1 cellular context compared by ENCODE assay signal in genomic region chr9:137215196-137215986, GRCh38.
TF ChIP-seq lines count a peak whose summit lies in the region.

No MANE protein-coding gene starts in this region.

TF ChIP-seq in IMR-90, 13 proteins besides CTCF, POLR2A, EP300 and RAD21:
- TF ChIP-seq MAFK (IDR thresholded peaks at IDR 0.05; ENCODE audit: low read depth, low read length) (no peak), RFX5 (IDR thresholded peaks at IDR 0.05; ENCODE audit: low read depth, low read length) (no peak), NFE2L2 (IDR thresholded peaks at IDR 0.05; ENCODE audit: low read depth, low read length) (no peak), CEBPB (IDR thresholded peaks at IDR 0.05; ENCODE audit: low read depth, low read length) (no peak), FOS (IDR thresholded peaks at IDR 0.05; ENCODE audit: low read depth, low read length) (no peak), MXI1 (IDR thresholded peaks at IDR 0.05; ENCODE audit: borderline replicate concordance, low read depth, low read length) (no peak), BHLHE40 (IDR thresholded peaks at IDR 0.05; ENCODE audit: low read depth, low read length) (no peak)
- TF ChIP-seq, protein P1, sequence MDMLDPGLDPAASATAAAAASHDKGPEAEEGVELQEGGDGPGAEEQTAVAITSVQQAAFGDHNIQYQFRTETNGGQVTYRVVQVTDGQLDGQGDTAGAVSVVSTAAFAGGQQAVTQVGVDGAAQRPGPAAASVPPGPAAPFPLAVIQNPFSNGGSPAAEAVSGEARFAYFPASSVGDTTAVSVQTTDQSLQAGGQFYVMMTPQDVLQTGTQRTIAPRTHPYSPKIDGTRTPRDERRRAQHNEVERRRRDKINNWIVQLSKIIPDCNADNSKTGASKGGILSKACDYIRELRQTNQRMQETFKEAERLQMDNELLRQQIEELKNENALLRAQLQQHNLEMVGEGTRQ (IDR thresholded peaks at IDR 0.05; ENCODE audit: low read depth, low read length) = no peak
- TF ChIP-seq, protein P2, sequence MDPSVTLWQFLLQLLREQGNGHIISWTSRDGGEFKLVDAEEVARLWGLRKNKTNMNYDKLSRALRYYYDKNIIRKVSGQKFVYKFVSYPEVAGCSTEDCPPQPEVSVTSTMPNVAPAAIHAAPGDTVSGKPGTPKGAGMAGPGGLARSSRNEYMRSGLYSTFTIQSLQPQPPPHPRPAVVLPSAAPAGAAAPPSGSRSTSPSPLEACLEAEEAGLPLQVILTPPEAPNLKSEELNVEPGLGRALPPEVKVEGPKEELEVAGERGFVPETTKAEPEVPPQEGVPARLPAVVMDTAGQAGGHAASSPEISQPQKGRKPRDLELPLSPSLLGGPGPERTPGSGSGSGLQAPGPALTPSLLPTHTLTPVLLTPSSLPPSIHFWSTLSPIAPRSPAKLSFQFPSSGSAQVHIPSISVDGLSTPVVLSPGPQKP (IDR thresholded peaks at IDR 0.05; ENCODE audit: borderline replicate concordance, low read depth, low read length) = no peak
